In genomic region chr2:70994445-70995226, GRCh38 we compare ENCODE assay signal across 8 cellular contexts. TPM values are rescaled to one million over a fixed set of nuclear protein-coding genes. Genes with fewer than 3 reads are reported as not detected.
DNase-seq lines count a peak whose midpoint lies in the region; ATAC-seq, FAIRE-seq and TF ChIP-seq lines count a peak whose summit lies in the region.

Gene TEX261, minus strand, starts transcription at chr2:70994873. Its CDS starts 116 bp downstream, at chr2:70994757.

- H3K27ac Mint-ChIP-seq in activated T-helper 1 cell treated with anti-CD3 and anti-CD28 coated beads, Interleukin-12 subunit alpha, Interleukin-12 subunit beta, Interleukin-2, Interleukin-4 antibody, amounts not matched to agents 30 ng/mL and 10 ng/mL and 1 ng/mL, durations not matched to agents 14 hours and 24 hours and 36 hours: peak within 1 kb of the TSS; percentile 92
- peak within 1 kb of the TSS; percentile 89 to 98 (median 96) for H3K27ac Mint-ChIP-seq in naive thymus-derived CD8-positive, alpha-beta T cell

- peak within 1 kb of the TSS; percentile 83 for H3K9ac ChIP-seq in DND-41 (ENCODE audit: low read depth, low read length)

- no peaks in the 10 kb centered on the region for H3K27me3 ChIP-seq in DND-41 (ENCODE audit: insufficient read depth, low read length, poor library complexity)

- peak within 1 kb of the TSS; percentile 69 for H3K27ac ChIP-seq in DND-41 (ENCODE audit: low read length)

- no peak for FAIRE-seq in RCC 7860 (lab: Jason Lieb, UNC)

- POLR2A ChIA-PET in naive thymus-derived CD8-positive, alpha-beta T cell (lab: Charles Lee): interaction anchor here (1.2 to 1.7 kb wide), 2 partner anchors 10 to 14 kb away, joined by 4 read pairs; no protein-coding TSS in a partner anchor

- no peaks in the 10 kb centered on the region for H3K9me3 ChIP-seq in DND-41 (ENCODE audit: insufficient read depth, low read length, severe bottlenecking)

- H3K4me1 ChIP-seq in DND-41 (ENCODE audit: insufficient read depth, low read length): peaks cover 35% of the 10 kb centered on the region

- TF ChIP-seq CTCF in DND-41 (IDR thresholded peaks at IDR 0.05; ENCODE audit: borderline replicate concordance, extremely low read depth, low read length, poor library complexity, severe bottlenecking): peak; percentile 93

- peaks cover 4% of the 10 kb centered on the region for H3K27me3 Mint-ChIP-seq in activated T-helper 1 cell treated with anti-CD3 and anti-CD28 coated beads, Interleukin-12 subunit alpha, Interleukin-12 subunit beta, Interleukin-2, Interleukin-4 antibody, amounts not matched to agents 30 ng/mL and 10 ng/mL and 1 ng/mL, durations not matched to agents 14 hours and 24 hours and 36 hours (ENCODE audit: insufficient read depth)
- H3K27me3 Mint-ChIP-seq in naive thymus-derived CD8-positive, alpha-beta T cell: no peaks in the 10 kb centered on the region

- no peaks in the 10 kb centered on the region for H3K9me3 Mint-ChIP-seq in activated T-helper 1 cell treated with anti-CD3 and anti-CD28 coated beads, Interleukin-12 subunit alpha, Interleukin-12 subunit beta, Interleukin-2, Interleukin-4 antibody, amounts not matched to agents 30 ng/mL and 10 ng/mL and 1 ng/mL, durations not matched to agents 14 hours and 24 hours and 36 hours
- H3K9me3 Mint-ChIP-seq in naive thymus-derived CD8-positive, alpha-beta T cell: no peaks in the 10 kb centered on the region

- intact Hi-C loops in activated T-helper 1 cell treated with anti-CD3 and anti-CD28 coated beads, Interleukin-12 subunit alpha, Interleukin-12 subunit beta, Interleukin-2, Interleukin-4 antibody, amounts not matched to agents 30 ng/mL and 10 ng/mL and 1 ng/mL, durations not matched to agents 14 hours and 24 hours and 36 hours (cut with micrococcal nuclease): loop anchor here (1.0 to 5.0 kb wide), 7 partner anchors 9 to 693 kb away; partner anchors contain the start of genes MCEE, MPHOSPH10, NAGK and ZNF638

- peaks cover 45% of the 10 kb centered on the region for H3K4me1 Mint-ChIP-seq in activated T-helper 1 cell treated with anti-CD3 and anti-CD28 coated beads, Interleukin-12 subunit alpha, Interleukin-12 subunit beta, Interleukin-2, Interleukin-4 antibody, amounts not matched to agents 30 ng/mL and 10 ng/mL and 1 ng/mL, durations not matched to agents 14 hours and 24 hours and 36 hours (ENCODE audit: low read depth)
- H3K4me1 Mint-ChIP-seq in naive thymus-derived CD8-positive, alpha-beta T cell: peaks cover 20 to 39% (median 36%) of the 10 kb centered on the region in 4 donors

- H3K4me3 Mint-ChIP-seq in activated T-helper 1 cell treated with anti-CD3 and anti-CD28 coated beads, Interleukin-12 subunit alpha, Interleukin-12 subunit beta, Interleukin-2, Interleukin-4 antibody, amounts not matched to agents 30 ng/mL and 10 ng/mL and 1 ng/mL, durations not matched to agents 14 hours and 24 hours and 36 hours: peak within 1 kb of the TSS; percentile 99
- H3K4me3 Mint-ChIP-seq in naive thymus-derived CD8-positive, alpha-beta T cell: peak within 1 kb of the TSS; percentile 91 to 98 (median 96)

- peak; percentile 98 for ATAC-seq in DND-41 (ENCODE audit: insufficient read depth, low read depth)
- ATAC-seq in GM21717 (IDR thresholded peaks at IDR 0.05; ENCODE audit: unreplicated experiment): peak; percentile 95
- peak; percentile 94 to 96 for ATAC-seq in naive thymus-derived CD8-positive, alpha-beta T cell

- H4K20me1 ChIP-seq in DND-41 (ENCODE audit: insufficient read depth, low read length): peaks cover 34% of the 10 kb centered on the region

- H2AFZ ChIP-seq in DND-41 (ENCODE audit: low read depth, low read length): peak within 1 kb of the TSS; percentile 97

- peak within 1 kb of the TSS; percentile 95 for H3K4me2 ChIP-seq in DND-41 (ENCODE audit: insufficient read depth, low read length)

- H3K4me3 ChIP-seq in DND-41 (ENCODE audit: low read depth in 1 of 2, low read length in 2 of 2): peak within 1 kb of the TSS; percentile 74 to 92

- in situ Hi-C loops in KBM-7 (cut with MboI; ENCODE audit: low pct_unique_long_range_greater_than_20kb, low sequenced_read_pairs): no loop called here

- H3K36me3 Mint-ChIP-seq in activated T-helper 1 cell treated with anti-CD3 and anti-CD28 coated beads, Interleukin-12 subunit alpha, Interleukin-12 subunit beta, Interleukin-2, Interleukin-4 antibody, amounts not matched to agents 30 ng/mL and 10 ng/mL and 1 ng/mL, durations not matched to agents 14 hours and 24 hours and 36 hours (ENCODE audit: low read depth): peaks cover 15% of the 10 kb centered on the region
- peaks cover 0 to 31% (median 4%) of the 10 kb centered on the region in 3 donors for H3K36me3 Mint-ChIP-seq in naive thymus-derived CD8-positive, alpha-beta T cell

- peaks cover 39% of the 10 kb centered on the region for H3K79me2 ChIP-seq in DND-41 (ENCODE audit: insufficient read depth, low read length)

- H3K36me3 ChIP-seq in DND-41 (ENCODE audit: insufficient read depth, low read length): peaks cover 29% of the 10 kb centered on the region

- DNase-seq in DND-41 (peak; percentile 91), KBM-7 (peak; percentile 92), RCC 7860 (ENCODE audit: low spot score) (peak; percentile 72), fibroblast of gingiva (ENCODE audit: low read depth) (peak; percentile 88)
- peak; percentile 90 for DNase-seq in activated T-helper 1 cell treated with anti-CD3 and anti-CD28 coated beads, Interleukin-12 subunit alpha, Interleukin-12 subunit beta, Interleukin-2, Interleukin-4 antibody, amounts not matched to agents 30 ng/mL and 10 ng/mL and 1 ng/mL, durations not matched to agents 14 hours and 24 hours and 36 hours (ENCODE audit: low spot score)
- peak; percentile 80 to 92 (median 90) for DNase-seq in naive thymus-derived CD8-positive, alpha-beta T cell
- peak; percentile 72 to 87 (median 84) for DNase-seq in stimulated activated naive CD4-positive, alpha-beta T cell (lab: John Stamatoyannopoulos, UW)

RNA-seq across cellular contexts. Expression of gene TEX261, which starts in this region (rescaled TPM):
- 89.4 and 97.4 TPM in 2 replicates for total RNA-seq in activated T-helper 1 cell treated with anti-CD3 and anti-CD28 coated beads, Interleukin-12 subunit alpha, Interleukin-12 subunit beta, Interleukin-2, Interleukin-4 antibody, amounts not matched to agents 30 ng/mL and 10 ng/mL and 1 ng/mL, durations not matched to agents 14 hours and 24 hours and 36 hours
- total RNA-seq in naive thymus-derived CD8-positive, alpha-beta T cell: 10 to 100 TPM; 58.1 to 63.1 TPM
- 10 to 100 TPM; 33.7 to 40.6 (median 39.9) TPM for polyA plus RNA-seq in naive thymus-derived CD8-positive, alpha-beta T cell

Comparison
In these comparisons a context has a peak if more than half of its experiments do, and no peak if none do; other contexts are left out.
1. Peak in every context shown above with its lines: DNase-seq, ATAC-seq, H3K4me3 ChIP-seq and H3K27ac ChIP-seq.